1 cellular context compared by ENCODE assay signal in genomic region chr3:51977449-51978142, GRCh38.
TF ChIP-seq lines count a peak whose summit lies in the region.

No MANE protein-coding gene starts in this region.

TF ChIP-seq in GM23338, 12 proteins besides CTCF, POLR2A, EP300 and RAD21:
- TF ChIP-seq CREB1 (CRISPR knock-in tag; IDR thresholded peaks at IDR 0.05; ENCODE audit: low read depth): no peak
- no peak for TF ChIP-seq ZNF331 (CRISPR knock-in tag; IDR thresholded peaks at IDR 0.05; ENCODE audit: low read depth)
- no peak for TF ChIP-seq POLR2AphosphoS5 (IDR thresholded peaks at IDR 0.05; ENCODE audit: low read depth)
- TF ChIP-seq EZH2phosphoT487 (IDR thresholded peaks at IDR 0.05; ENCODE audit: unreplicated experiment): no peak
- no peak for TF ChIP-seq EZH2 (IDR thresholded peaks at IDR 0.05; ENCODE audit: low read depth, unreplicated experiment)
- no peak for TF ChIP-seq REST (IDR thresholded peaks at IDR 0.05; ENCODE audit: unreplicated experiment)
- no peak for TF ChIP-seq NANOG (IDR thresholded peaks at IDR 0.05; ENCODE audit: borderline replicate concordance)
- TF ChIP-seq JUNB (IDR thresholded peaks at IDR 0.05; ENCODE audit: unreplicated experiment): no peak
- TF ChIP-seq ETS1 (IDR thresholded peaks at IDR 0.05): no peak
- TF ChIP-seq ZNF462 (CRISPR knock-in tag; IDR thresholded peaks at IDR 0.05): no peak
- no peak for TF ChIP-seq ZNF114 (CRISPR knock-in tag; IDR thresholded peaks at IDR 0.05)
- no peak for TF ChIP-seq STAT1 (IDR thresholded peaks at IDR 0.05; ENCODE audit: unreplicated experiment)
